Comparison of ENCODE assay signal across 10 cellular contexts in genomic region chr10:132563485-132564248, GRCh38. TPM values are rescaled to one million over a fixed set of nuclear protein-coding genes. Genes with fewer than 3 reads are reported as not detected.
DNase-seq lines count a peak whose midpoint lies in the region; ATAC-seq and TF ChIP-seq lines count a peak whose summit lies in the region.
"Had no signal": no experiment of that assay in that cellular context is flagged by ENCODE, and none has a peak within 500 bp of the region (broad histone marks: within the 10 kb centered on the region; RNA-seq: fewer than 3 reads in every experiment).

No MANE protein-coding gene starts in this region.

- H3K27ac Mint-ChIP-seq in activated CD4-positive, alpha-beta T cell treated with anti-CD3 and anti-CD28 coated beads for 36 hours = no peak overlapping the region

- H3K27ac ChIP-seq in IMR-90 (ENCODE audit: insufficient read depth, low read length) = no peak overlapping the region
- no peak overlapping the region for H3K27ac ChIP-seq in gastrocnemius medialis
- H3K27ac ChIP-seq in thyroid gland = no peak overlapping the region
- H3K27ac ChIP-seq: vagina had no signal

- no peak overlapping the region for H2AK5ac ChIP-seq in IMR-90 (ENCODE audit: low read depth, low read length)

- peak overlapping the region; percentile 49 for H2AK9ac ChIP-seq in IMR-90 (replicated peaks; ENCODE audit: low read depth, low read length, poor library complexity)

- H3K4me3 ChIP-seq in IMR-90 (ENCODE audit: insufficient read depth, low read depth, low read length) (no peak overlapping the region), gastrocnemius medialis (no peak overlapping the region), thyroid gland (replicated peaks in 1 of 3) (no peak overlapping the region)
- H3K4me3 ChIP-seq: vagina had no signal

- H3K79me1 ChIP-seq in IMR-90 (ENCODE audit: low read depth in 1 of 2, low read length in 2 of 2) = peaks cover 25 to 63% of the 10 kb centered on the region in 2 experiments

- no peak overlapping the region for H3K18ac ChIP-seq in IMR-90 (ENCODE audit: low read depth, low read length)

- no peak overlapping the region for H2BK120ac ChIP-seq in IMR-90 (ENCODE audit: low read depth, low read length)

- no peaks in the 10 kb centered on the region for H3K9me3 Mint-ChIP-seq in activated CD4-positive, alpha-beta T cell treated with anti-CD3 and anti-CD28 coated beads for 36 hours (ENCODE audit: low read depth)

- no peak for TF ChIP-seq RAD21 in IMR-90 (IDR thresholded peaks at IDR 0.05; ENCODE audit: low read length)

- H2AFZ ChIP-seq in IMR-90 (replicated peaks; ENCODE audit: low read length, poor library complexity) = no peak overlapping the region

- CTCF ChIA-PET in IMR-90 (lab: Yijun Ruan, JAX) = no interaction called here
- CTCF ChIA-PET in activated CD4-positive, alpha-beta T cell treated with anti-CD3 and anti-CD28 coated beads for 36 hours (lab: Charles Lee) = no interaction called here

- ATAC-seq in GM18909 (IDR thresholded peaks at IDR 0.05; ENCODE audit: poor library complexity, unreplicated experiment) = peak; percentile 85
- peak; percentile 74 for ATAC-seq in HG02610 (IDR thresholded peaks at IDR 0.05; ENCODE audit: unreplicated experiment)
- ATAC-seq in IMR-90 (ENCODE audit: low read depth) = no peak
- ATAC-seq in gastrocnemius medialis = peak; percentile 64 to 81
- ATAC-seq in activated CD4-positive, alpha-beta T cell treated with anti-CD3 and anti-CD28 coated beads for 36 hours = no peak

- no peak overlapping the region for H3K9ac ChIP-seq in IMR-90 (ENCODE audit: low read depth, low read length)

- H2BK20ac ChIP-seq in IMR-90 (ENCODE audit: low read depth, low read length) = no peak overlapping the region

- no peak overlapping the region for H4K5ac ChIP-seq in IMR-90 (ENCODE audit: low read depth, low read length)

- peaks cover 25% of the 10 kb centered on the region for H3K4me1 Mint-ChIP-seq in activated CD4-positive, alpha-beta T cell treated with anti-CD3 and anti-CD28 coated beads for 36 hours

- H3K23ac ChIP-seq in IMR-90 (ENCODE audit: low read depth, low read length) = no peak overlapping the region

- BruUV-seq in IMR-90 (replicated peaks; lab: Mats Ljungman, UMichigan) = no TSS peak

- in situ Hi-C loops in IMR-90 (cut with MboI; ENCODE audit: low sequenced_read_pairs) = no loop called here
- in situ Hi-C loops in gastrocnemius medialis (cut with MboI; ENCODE audit: low sequenced_read_pairs in 4 of 4) = no loop called here

- H3K9me3 ChIP-seq in IMR-90 (ENCODE audit: control insufficient read depth, insufficient read depth, low read length) (no peaks in the 10 kb centered on the region), gastrocnemius medialis (no peaks in the 10 kb centered on the region), thyroid gland (no peaks in the 10 kb centered on the region)
- H3K9me3 ChIP-seq: vagina had no signal

- H3K27me3 ChIP-seq in IMR-90 (ENCODE audit: control insufficient read depth, insufficient read depth, low read length) (no peaks in the 10 kb centered on the region), gastrocnemius medialis (no peaks in the 10 kb centered on the region), thyroid gland (no peaks in the 10 kb centered on the region)
- H3K27me3 ChIP-seq: vagina had no signal

- no peak overlapping the region for H2BK5ac ChIP-seq in IMR-90 (ENCODE audit: low read depth, low read length, poor library complexity, severe bottlenecking)

- POLR2A ChIA-PET in IMR-90 (lab: Charles Lee; ENCODE audit: unreplicated experiment) = no interaction called here
- POLR2A ChIA-PET in activated CD4-positive, alpha-beta T cell treated with anti-CD3 and anti-CD28 coated beads for 36 hours (lab: Charles Lee) = no interaction called here

- TF ChIP-seq CTCF in IMR-90 (conservative IDR thresholded peaks at IDR 0.05; ENCODE audit: low read depth, low read length) (no peak), gastrocnemius medialis (IDR thresholded peaks at IDR 0.05 in 4 of 5, conservative IDR thresholded peaks at IDR 0.05 in 1 of 5) (peak in 2 of 5 experiments; percentile 16 to 31), thyroid gland (IDR thresholded peaks at IDR 0.05) (no peak)

- H3K9me1 ChIP-seq in IMR-90 (ENCODE audit: insufficient read depth, low read length) = peaks cover 7% of the 10 kb centered on the region; the same call in 1 of the 2 replicates

- H4K8ac ChIP-seq in IMR-90 (ENCODE audit: low read depth in 2 of 2, low read length in 2 of 2) = no peak overlapping the region

- H4K91ac ChIP-seq in IMR-90 (ENCODE audit: insufficient read depth, low read depth, low read length) = no peak overlapping the region

- no peak overlapping the region for H3K4me3 Mint-ChIP-seq in activated CD4-positive, alpha-beta T cell treated with anti-CD3 and anti-CD28 coated beads for 36 hours

- intact Hi-C loops in IMR-90 (cut with micrococcal nuclease) (no loop called here), gastrocnemius medialis (cut with DNase I; ENCODE audit: low total_unique reads) (no loop called here), thyroid gland (cut with DNase I) (no loop called here)
- intact Hi-C loops in activated CD4-positive, alpha-beta T cell treated with anti-CD3 and anti-CD28 coated beads for 36 hours (cut with DNase I, micrococcal nuclease) = no loop called here

- H3K36me3 ChIP-seq in IMR-90 (ENCODE audit: control insufficient read depth, insufficient read depth, low read length) = no peaks in the 10 kb centered on the region
- H3K36me3 ChIP-seq in gastrocnemius medialis = no peaks in the 10 kb centered on the region
- H3K36me3 ChIP-seq in thyroid gland = no peaks in the 10 kb centered on the region
- H3K36me3 ChIP-seq: vagina had no signal

- H3K27me3 Mint-ChIP-seq in activated CD4-positive, alpha-beta T cell treated with anti-CD3 and anti-CD28 coated beads for 36 hours = no peaks in the 10 kb centered on the region

- H4K20me1 ChIP-seq in IMR-90 (ENCODE audit: insufficient read depth, low read length) = peaks cover 75% of the 10 kb centered on the region

- WGBS in IMR-90 (ENCODE audit: extremely low coverage in 2 of 2, insufficient read length in 1 of 2), 2 experiments = 85% methylated on average over 9 of the region's 24 CpGs; no CpG with 5 or more reads in 1 of the 2 experiments
- 87 to 90% methylated on average over 24 of the region's 24 CpGs for WGBS in thyroid gland, 2 donors

- H2BK15ac ChIP-seq in IMR-90 (ENCODE audit: low read depth, low read length) = no peak overlapping the region

- H3K4me2 ChIP-seq in IMR-90 (ENCODE audit: low read depth, low read length) = no peak overlapping the region

- no peak for TF ChIP-seq POLR2A in IMR-90 (IDR thresholded peaks at IDR 0.05; ENCODE audit: low read depth, low read length)
- TF ChIP-seq POLR2A in gastrocnemius medialis (IDR thresholded peaks at IDR 0.05) = no peak
- no peak for TF ChIP-seq POLR2A in thyroid gland (IDR thresholded peaks at IDR 0.05)

- H3K14ac ChIP-seq in IMR-90 (replicated peaks; ENCODE audit: low read depth, low read length) = no peak overlapping the region

- no peak for DNase-seq in IMR-90
- DNase-seq in gastrocnemius medialis = peak in 1 of 2 donors; percentile 49
- DNase-seq in activated CD4-positive, alpha-beta T cell treated with anti-CD3 and anti-CD28 coated beads for 48 hours = no peak
- DNase-seq in thyroid gland = no peak
- DNase-seq in activated CD4-positive, alpha-beta T cell treated with anti-CD3 and anti-CD28 coated beads for 36 hours = no peak
- no peak for DNase-seq in stimulated activated naive CD4-positive, alpha-beta T cell treated with Interleukin-2 at 50 U/mL for 16 hours (lab: John Stamatoyannopoulos, UW)
- DNase-seq: NCI-H524 treated with DMSO at 0.1 percent for 48 hours had no signal

- H3K4me1 ChIP-seq in IMR-90 (ENCODE audit: control insufficient read depth, insufficient read depth, low read length) (no peaks in the 10 kb centered on the region; the same call in 1 of the 2 replicates), gastrocnemius medialis (peaks cover 5 to 18% of the 10 kb centered on the region in 2 donors), thyroid gland (peaks cover 0 to 10% of the 10 kb centered on the region in 2 donors)

- no peak overlapping the region for H3K4ac ChIP-seq in IMR-90 (ENCODE audit: low read depth, low read length)

- dilution Hi-C loops in IMR-90 (cut with HindIII; ENCODE audit: low sequenced_read_pairs, unreplicated experiment) = no loop called here

- no peak overlapping the region for H3K56ac ChIP-seq in IMR-90 (ENCODE audit: extremely low read depth, insufficient read depth, low read length)

- H3K36me3 Mint-ChIP-seq in activated CD4-positive, alpha-beta T cell treated with anti-CD3 and anti-CD28 coated beads for 36 hours (ENCODE audit: low read depth) = no peaks in the 10 kb centered on the region

TF ChIP-seq in IMR-90, 13 proteins besides CTCF, POLR2A, EP300 and RAD21 (continues in another document):
- TF ChIP-seq FOS (IDR thresholded peaks at IDR 0.05; ENCODE audit: low read depth, low read length) (no peak), CHD1 (IDR thresholded peaks at IDR 0.05; ENCODE audit: low read depth, low read length) (no peak), USF2 (IDR thresholded peaks at IDR 0.05; ENCODE audit: low read depth, low read length) (no peak), CEBPB (IDR thresholded peaks at IDR 0.05; ENCODE audit: low read depth, low read length) (no peak), ELK1 (IDR thresholded peaks at IDR 0.05; ENCODE audit: borderline replicate concordance, low read depth, low read length) (no peak), BHLHE40 (IDR thresholded peaks at IDR 0.05; ENCODE audit: low read depth, low read length) (no peak)

RNA-seq across cellular contexts. Expression of gene INPP5A, which starts 26.1 kb away (rescaled TPM):
- total RNA-seq in IMR-90 (2012; rRNA removed) (31.7 and 36.7 TPM in 2 replicates), gastrocnemius medialis (100 to 1,000 TPM in 2 of 4 donors, 10 to 100 TPM in 2; 74.9 to 107 (median 92.4) TPM), thyroid gland (10 to 100 TPM; 30.4 to 75.8 (median 41.1) TPM)
- polyA plus RNA-seq in IMR-90 (2012; rRNA removed) = 20.6 and 21.4 TPM in 2 replicates
- 15.9 and 20.4 TPM in 2 replicates for polyA plus RNA-seq in IMR-90 (2012; cell fraction: cytosol; rRNA removed)
- 12.2 and 16.8 TPM in 2 replicates for polyA plus RNA-seq in IMR-90 (2012; cell fraction: nucleus; rRNA removed; ENCODE audit: low replicate concordance)
- 1 to 10 TPM; 8.1 to 9.3 TPM for total RNA-seq in activated CD4-positive, alpha-beta T cell treated with anti-CD3 and anti-CD28 coated beads for 36 hours

Comparison
In these comparisons a context has a peak if more than half of its experiments do, and no peak if none do; other contexts are left out.
1. ATAC-seq: peak in GM18909 (single experiment), HG02610 (single experiment) and gastrocnemius medialis (2 of 2); none in IMR-90 (single experiment) and activated CD4-positive, alpha-beta T cell treated with anti-CD3 and anti-CD28 coated beads for 36 hours (single experiment).